ENCODE assay signal across 1 cellular context in the genomic region with DNA sequence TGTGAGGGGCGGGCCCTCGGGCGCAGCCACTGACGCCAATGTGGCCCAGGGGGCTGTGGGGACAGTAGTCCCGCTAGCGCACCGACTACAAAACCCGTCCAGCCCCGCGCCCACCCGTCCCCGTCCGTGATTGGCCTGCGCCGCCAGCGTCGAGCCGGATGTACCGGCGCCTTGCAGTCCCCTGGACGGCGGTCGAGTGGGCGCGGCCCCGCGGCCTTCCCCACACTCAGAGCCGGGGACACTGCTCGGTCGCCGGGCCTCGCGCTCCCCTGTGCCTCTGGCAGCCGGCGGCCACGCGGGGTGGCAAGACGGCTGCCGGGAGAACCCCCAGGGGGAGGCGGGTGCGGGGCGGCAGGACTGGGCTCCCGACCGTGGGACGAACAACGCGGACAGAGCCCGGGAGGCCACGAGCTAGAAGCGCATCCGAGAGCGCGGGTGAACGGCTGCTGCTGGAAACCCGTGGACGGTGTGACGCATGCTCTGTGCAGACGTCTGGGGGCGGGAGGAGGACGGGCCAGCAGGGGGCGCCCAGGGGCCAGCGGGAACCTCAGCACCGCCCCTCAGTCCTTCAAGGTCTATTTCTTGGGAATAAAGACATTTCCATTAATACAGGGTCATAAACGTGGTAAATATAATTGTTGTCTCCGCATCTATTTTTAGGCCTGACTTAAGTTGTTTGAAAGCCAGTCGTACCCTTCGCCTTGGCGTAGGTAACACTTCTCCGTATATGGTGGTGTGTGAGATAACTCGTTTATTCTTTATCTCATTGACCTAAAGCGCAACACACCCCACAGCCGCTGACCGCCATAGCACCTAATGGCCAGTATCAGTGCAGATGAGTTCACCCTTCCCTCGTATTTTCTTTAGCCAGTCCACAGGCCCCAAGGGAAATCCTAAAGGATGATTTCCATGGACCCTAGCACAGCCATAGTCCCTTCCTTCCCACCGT.
A peak's percentile ranks its signal among the peaks of the same experiment; 100 is the strongest.
TF ChIP-seq lines count a peak whose summit lies in the region.

No MANE protein-coding gene starts in this region.

TF ChIP-seq in GM12878, 131 proteins besides CTCF, POLR2A, EP300 and RAD21 (continued from another document):
- TF ChIP-seq, protein P1, sequence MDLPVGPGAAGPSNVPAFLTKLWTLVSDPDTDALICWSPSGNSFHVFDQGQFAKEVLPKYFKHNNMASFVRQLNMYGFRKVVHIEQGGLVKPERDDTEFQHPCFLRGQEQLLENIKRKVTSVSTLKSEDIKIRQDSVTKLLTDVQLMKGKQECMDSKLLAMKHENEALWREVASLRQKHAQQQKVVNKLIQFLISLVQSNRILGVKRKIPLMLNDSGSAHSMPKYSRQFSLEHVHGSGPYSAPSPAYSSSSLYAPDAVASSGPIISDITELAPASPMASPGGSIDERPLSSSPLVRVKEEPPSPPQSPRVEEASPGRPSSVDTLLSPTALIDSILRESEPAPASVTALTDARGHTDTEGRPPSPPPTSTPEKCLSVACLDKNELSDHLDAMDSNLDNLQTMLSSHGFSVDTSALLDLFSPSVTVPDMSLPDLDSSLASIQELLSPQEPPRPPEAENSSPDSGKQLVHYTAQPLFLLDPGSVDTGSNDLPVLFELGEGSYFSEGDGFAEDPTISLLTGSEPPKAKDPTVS (IDR thresholded peaks at IDR 0.05; ENCODE audit: low read depth, low read length): no peak
- TF ChIP-seq TCF12 (IDR thresholded peaks at IDR 0.05; ENCODE audit: low read depth, low read length) (0 out of 2 replicates have a peak, but pooled peaks have one; percentile 4), RAD51 (IDR thresholded peaks at IDR 0.05) (no peak), RCOR1 (conservative IDR thresholded peaks at IDR 0.05; ENCODE audit: low read depth, low read length) (no peak), CREM (IDR thresholded peaks at IDR 0.05; ENCODE audit: low read depth) (peak; percentile 98), SIN3A (IDR thresholded peaks at IDR 0.05; ENCODE audit: low read depth, low read length) (peak; percentile 34; the same call in 1 of the 2 replicates), MTA3 (IDR thresholded peaks at IDR 0.05; ENCODE audit: borderline replicate concordance, low read length) (no peak), MXI1 (IDR thresholded peaks at IDR 0.05; ENCODE audit: low read depth, low read length) (peak; percentile 47; the same call in 1 of the 2 replicates), POLR2AphosphoS2 (IDR thresholded peaks at IDR 0.05; ENCODE audit: low read depth, low read length) (peak; percentile 61; the same call in 1 of the 2 replicates)
- TF ChIP-seq, protein P2, sequence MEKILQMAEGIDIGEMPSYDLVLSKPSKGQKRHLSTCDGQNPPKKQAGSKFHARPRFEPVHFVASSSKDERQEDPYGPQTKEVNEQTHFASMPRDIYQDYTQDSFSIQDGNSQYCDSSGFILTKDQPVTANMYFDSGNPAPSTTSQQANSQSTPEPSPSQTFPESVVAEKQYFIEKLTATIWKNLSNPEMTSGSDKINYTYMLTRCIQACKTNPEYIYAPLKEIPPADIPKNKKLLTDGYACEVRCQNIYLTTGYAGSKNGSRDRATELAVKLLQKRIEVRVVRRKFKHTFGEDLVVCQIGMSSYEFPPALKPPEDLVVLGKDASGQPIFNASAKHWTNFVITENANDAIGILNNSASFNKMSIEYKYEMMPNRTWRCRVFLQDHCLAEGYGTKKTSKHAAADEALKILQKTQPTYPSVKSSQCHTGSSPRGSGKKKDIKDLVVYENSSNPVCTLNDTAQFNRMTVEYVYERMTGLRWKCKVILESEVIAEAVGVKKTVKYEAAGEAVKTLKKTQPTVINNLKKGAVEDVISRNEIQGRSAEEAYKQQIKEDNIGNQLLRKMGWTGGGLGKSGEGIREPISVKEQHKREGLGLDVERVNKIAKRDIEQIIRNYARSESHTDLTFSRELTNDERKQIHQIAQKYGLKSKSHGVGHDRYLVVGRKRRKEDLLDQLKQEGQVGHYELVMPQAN (conservative IDR thresholded peaks at IDR 0.05): peak; percentile 93
- TF ChIP-seq, protein P3, sequence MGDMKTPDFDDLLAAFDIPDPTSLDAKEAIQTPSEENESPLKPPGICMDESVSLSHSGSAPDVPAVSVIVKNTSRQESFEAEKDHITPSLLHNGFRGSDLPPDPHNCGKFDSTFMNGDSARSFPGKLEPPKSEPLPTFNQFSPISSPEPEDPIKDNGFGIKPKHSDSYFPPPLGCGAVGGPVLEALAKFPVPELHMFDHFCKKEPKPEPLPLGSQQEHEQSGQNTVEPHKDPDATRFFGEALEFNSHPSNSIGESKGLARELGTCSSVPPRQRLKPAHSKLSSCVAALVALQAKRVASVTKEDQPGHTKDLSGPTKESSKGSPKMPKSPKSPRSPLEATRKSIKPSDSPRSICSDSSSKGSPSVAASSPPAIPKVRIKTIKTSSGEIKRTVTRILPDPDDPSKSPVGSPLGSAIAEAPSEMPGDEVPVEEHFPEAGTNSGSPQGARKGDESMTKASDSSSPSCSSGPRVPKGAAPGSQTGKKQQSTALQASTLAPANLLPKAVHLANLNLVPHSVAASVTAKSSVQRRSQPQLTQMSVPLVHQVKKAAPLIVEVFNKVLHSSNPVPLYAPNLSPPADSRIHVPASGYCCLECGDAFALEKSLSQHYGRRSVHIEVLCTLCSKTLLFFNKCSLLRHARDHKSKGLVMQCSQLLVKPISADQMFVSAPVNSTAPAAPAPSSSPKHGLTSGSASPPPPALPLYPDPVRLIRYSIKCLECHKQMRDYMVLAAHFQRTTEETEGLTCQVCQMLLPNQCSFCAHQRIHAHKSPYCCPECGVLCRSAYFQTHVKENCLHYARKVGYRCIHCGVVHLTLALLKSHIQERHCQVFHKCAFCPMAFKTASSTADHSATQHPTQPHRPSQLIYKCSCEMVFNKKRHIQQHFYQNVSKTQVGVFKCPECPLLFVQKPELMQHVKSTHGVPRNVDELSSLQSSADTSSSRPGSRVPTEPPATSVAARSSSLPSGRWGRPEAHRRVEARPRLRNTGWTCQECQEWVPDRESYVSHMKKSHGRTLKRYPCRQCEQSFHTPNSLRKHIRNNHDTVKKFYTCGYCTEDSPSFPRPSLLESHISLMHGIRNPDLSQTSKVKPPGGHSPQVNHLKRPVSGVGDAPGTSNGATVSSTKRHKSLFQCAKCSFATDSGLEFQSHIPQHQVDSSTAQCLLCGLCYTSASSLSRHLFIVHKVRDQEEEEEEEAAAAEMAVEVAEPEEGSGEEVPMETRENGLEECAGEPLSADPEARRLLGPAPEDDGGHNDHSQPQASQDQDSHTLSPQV (IDR thresholded peaks at IDR 0.05): peak; percentile 43; the same call in 1 of the 2 replicates
- TF ChIP-seq, protein P4, sequence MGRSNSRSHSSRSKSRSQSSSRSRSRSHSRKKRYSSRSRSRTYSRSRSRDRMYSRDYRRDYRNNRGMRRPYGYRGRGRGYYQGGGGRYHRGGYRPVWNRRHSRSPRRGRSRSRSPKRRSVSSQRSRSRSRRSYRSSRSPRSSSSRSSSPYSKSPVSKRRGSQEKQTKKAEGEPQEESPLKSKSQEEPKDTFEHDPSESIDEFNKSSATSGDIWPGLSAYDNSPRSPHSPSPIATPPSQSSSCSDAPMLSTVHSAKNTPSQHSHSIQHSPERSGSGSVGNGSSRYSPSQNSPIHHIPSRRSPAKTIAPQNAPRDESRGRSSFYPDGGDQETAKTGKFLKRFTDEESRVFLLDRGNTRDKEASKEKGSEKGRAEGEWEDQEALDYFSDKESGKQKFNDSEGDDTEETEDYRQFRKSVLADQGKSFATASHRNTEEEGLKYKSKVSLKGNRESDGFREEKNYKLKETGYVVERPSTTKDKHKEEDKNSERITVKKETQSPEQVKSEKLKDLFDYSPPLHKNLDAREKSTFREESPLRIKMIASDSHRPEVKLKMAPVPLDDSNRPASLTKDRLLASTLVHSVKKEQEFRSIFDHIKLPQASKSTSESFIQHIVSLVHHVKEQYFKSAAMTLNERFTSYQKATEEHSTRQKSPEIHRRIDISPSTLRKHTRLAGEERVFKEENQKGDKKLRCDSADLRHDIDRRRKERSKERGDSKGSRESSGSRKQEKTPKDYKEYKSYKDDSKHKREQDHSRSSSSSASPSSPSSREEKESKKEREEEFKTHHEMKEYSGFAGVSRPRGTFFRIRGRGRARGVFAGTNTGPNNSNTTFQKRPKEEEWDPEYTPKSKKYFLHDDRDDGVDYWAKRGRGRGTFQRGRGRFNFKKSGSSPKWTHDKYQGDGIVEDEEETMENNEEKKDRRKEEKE (IDR thresholded peaks at IDR 0.05): no peak
- TF ChIP-seq, protein P5, sequence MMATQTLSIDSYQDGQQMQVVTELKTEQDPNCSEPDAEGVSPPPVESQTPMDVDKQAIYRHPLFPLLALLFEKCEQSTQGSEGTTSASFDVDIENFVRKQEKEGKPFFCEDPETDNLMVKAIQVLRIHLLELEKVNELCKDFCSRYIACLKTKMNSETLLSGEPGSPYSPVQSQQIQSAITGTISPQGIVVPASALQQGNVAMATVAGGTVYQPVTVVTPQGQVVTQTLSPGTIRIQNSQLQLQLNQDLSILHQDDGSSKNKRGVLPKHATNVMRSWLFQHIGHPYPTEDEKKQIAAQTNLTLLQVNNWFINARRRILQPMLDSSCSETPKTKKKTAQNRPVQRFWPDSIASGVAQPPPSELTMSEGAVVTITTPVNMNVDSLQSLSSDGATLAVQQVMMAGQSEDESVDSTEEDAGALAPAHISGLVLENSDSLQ (IDR thresholded peaks at IDR 0.05): peak; percentile 82
- TF ChIP-seq, protein P6, sequence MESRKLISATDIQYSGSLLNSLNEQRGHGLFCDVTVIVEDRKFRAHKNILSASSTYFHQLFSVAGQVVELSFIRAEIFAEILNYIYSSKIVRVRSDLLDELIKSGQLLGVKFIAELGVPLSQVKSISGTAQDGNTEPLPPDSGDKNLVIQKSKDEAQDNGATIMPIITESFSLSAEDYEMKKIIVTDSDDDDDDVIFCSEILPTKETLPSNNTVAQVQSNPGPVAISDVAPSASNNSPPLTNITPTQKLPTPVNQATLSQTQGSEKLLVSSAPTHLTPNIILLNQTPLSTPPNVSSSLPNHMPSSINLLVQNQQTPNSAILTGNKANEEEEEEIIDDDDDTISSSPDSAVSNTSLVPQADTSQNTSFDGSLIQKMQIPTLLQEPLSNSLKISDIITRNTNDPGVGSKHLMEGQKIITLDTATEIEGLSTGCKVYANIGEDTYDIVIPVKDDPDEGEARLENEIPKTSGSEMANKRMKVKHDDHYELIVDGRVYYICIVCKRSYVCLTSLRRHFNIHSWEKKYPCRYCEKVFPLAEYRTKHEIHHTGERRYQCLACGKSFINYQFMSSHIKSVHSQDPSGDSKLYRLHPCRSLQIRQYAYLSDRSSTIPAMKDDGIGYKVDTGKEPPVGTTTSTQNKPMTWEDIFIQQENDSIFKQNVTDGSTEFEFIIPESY (IDR thresholded peaks at IDR 0.05): no peak
